Comparison of ENCODE assay signal across 24 cellular contexts in genomic region chr11:64202992-64203391, GRCh38. TPM values are rescaled to one million over a fixed set of nuclear protein-coding genes. Genes with fewer than 3 reads are reported as not detected.
DNase-seq lines count a peak whose midpoint lies in the region; ATAC-seq, FAIRE-seq and TF ChIP-seq lines count a peak whose summit lies in the region.
"Had no signal": no experiment of that assay in that cellular context is flagged by ENCODE, and none has a peak within 500 bp of the region (broad histone marks: within the 10 kb centered on the region; RNA-seq: fewer than 3 reads in every experiment).

No MANE protein-coding gene starts in this region.

- H3K27me3 ChIP-seq in K562 (ENCODE audit: control insufficient read depth in 2 of 2, insufficient read depth in 2 of 2, low read length in 2 of 2), result no peaks in the 10 kb centered on the region
- H3K27me3 ChIP-seq in neuronal stem cell (ENCODE audit: control insufficient read depth in 3 of 3, insufficient read depth in 3 of 3, low read depth in 1 of 3, low read length in 3 of 3), result no peaks in the 10 kb centered on the region
- H3K27me3 ChIP-seq: MG63, SJCRH30 had no signal

- TF ChIP-seq CTCF in HEK293 (tag by site-specific recombination; IDR thresholded peaks at IDR 0.05) (no peak), K562 (IDR thresholded peaks at IDR 0.05 in 2 of 3, conservative IDR thresholded peaks at IDR 0.05 in 1 of 3; ENCODE audit: insufficient read depth in 2 of 3, low read depth in 1 of 3, low read length in 3 of 3) (no peak)

- H2AK5ac ChIP-seq in neuronal stem cell (ENCODE audit: low read depth, low read length), result no peak overlapping the region

- H4K20me1 ChIP-seq in K562 (replicated peaks; ENCODE audit: control insufficient read depth, insufficient read depth, low read length), result no peaks in the 10 kb centered on the region; the same call in 1 of the 2 replicates

- H3K14ac ChIP-seq in neuronal stem cell (ENCODE audit: low read length), result no peak overlapping the region

- H3K9me3 Mint-ChIP-seq in stimulated activated naive CD8-positive, alpha-beta T cell treated with anti-CD3 and anti-CD28 coated beads, Interleukin-15, amount 100 ng/mL, for 72 hours, result no peaks in the 10 kb centered on the region
- H3K9me3 Mint-ChIP-seq: CD8-positive, alpha-beta memory T cell; HFFc6 had no signal

- no TSS peak for BruUV-seq in K562 (replicated peaks; lab: Mats Ljungman, UMichigan)

- peaks cover 2% of the 10 kb centered on the region for H3K79me1 ChIP-seq in neuronal stem cell (ENCODE audit: low read depth, low read length)

- no peak overlapping the region for H3K4ac ChIP-seq in neuronal stem cell (ENCODE audit: low read length)

- H3K4me1 Mint-ChIP-seq in stimulated activated naive CD8-positive, alpha-beta T cell treated with anti-CD3 and anti-CD28 coated beads, Interleukin-15, amount 100 ng/mL, for 72 hours, result peaks cover 53% of the 10 kb centered on the region

- no peak overlapping the region for H4K91ac ChIP-seq in neuronal stem cell (ENCODE audit: low read depth, low read length, poor library complexity)

- no peaks in the 10 kb centered on the region for H3K9me1 ChIP-seq in K562 (ENCODE audit: control insufficient read depth, insufficient read depth, low read length)

- intact Hi-C loops in K562 (cut with micrococcal nuclease), result no loop called here

- no peak overlapping the region for H3K23ac ChIP-seq in neuronal stem cell (ENCODE audit: low read depth, low read length, poor library complexity)

- no peak overlapping the region for H2BK15ac ChIP-seq in neuronal stem cell (ENCODE audit: low read length)

- POLR2A ChIA-PET in HEK293 (lab: Yijun Ruan, JAX), result interaction anchor here (0.6 to 1.5 kb wide), 3 partner anchors 23 to 96 kb away, joined by 3 to 5 read pairs (median 4); partner anchors contain the start of genes NUDT22 and TRPT1
- POLR2A ChIA-PET in K562 (lab: Yijun Ruan, JAX), result interaction anchor here (0.7 to 8.2 kb wide), 3 partner anchors 10 to 119 kb away, joined by 3 to 68 read pairs (median 3); partner anchors contain the start of genes CATSPERZ and ESRRA

- H3K4me2 ChIP-seq in K562 (ENCODE audit: insufficient read depth, low read length) (no peak overlapping the region), neuronal stem cell (ENCODE audit: insufficient read depth, low read length, poor library complexity, severe bottlenecking) (no peak overlapping the region)

- H4K8ac ChIP-seq in neuronal stem cell (ENCODE audit: low read depth, low read length), result peak overlapping the region; percentile 84

- no peak overlapping the region for H2AFZ ChIP-seq in K562 (ENCODE audit: low read depth, low read length)
- H2AFZ ChIP-seq in neuronal stem cell (ENCODE audit: low read length), result no peak overlapping the region

- H3K27me3 Mint-ChIP-seq in stimulated activated naive CD8-positive, alpha-beta T cell treated with anti-CD3 and anti-CD28 coated beads, Interleukin-15, amount 100 ng/mL, for 72 hours, result no peaks in the 10 kb centered on the region
- H3K27me3 Mint-ChIP-seq: CD8-positive, alpha-beta memory T cell had no signal

- peaks cover 24% of the 10 kb centered on the region for H3K79me2 ChIP-seq in K562 (ENCODE audit: control insufficient read depth, insufficient read depth, low read length)

- H3K27ac Mint-ChIP-seq in stimulated activated naive CD8-positive, alpha-beta T cell treated with anti-CD3 and anti-CD28 coated beads, Interleukin-15, amount 100 ng/mL, for 72 hours, result peak overlapping the region; percentile 19 to 48
- H3K27ac Mint-ChIP-seq: HFFc6 had no signal

- no peak overlapping the region for H2BK12ac ChIP-seq in neuronal stem cell (ENCODE audit: low read length)

- H2BK120ac ChIP-seq in neuronal stem cell (ENCODE audit: low read depth, low read length), result no peak overlapping the region

- 88% methylated on average over 9 of the region's 9 CpGs for WGBS in K562 (ENCODE audit: insufficient coverage, low coverage, missing lambda C conversion rate)
- no CpG with 5 or more reads among the region's 9 CpGs for WGBS in neuronal stem cell (ENCODE audit: extremely low coverage in 2 of 2, insufficient read length in 2 of 2, insufficient replicate concordance in 1 of 2), 2 donors

- no peak for DNase-seq in stimulated activated naive CD8-positive, alpha-beta T cell treated with anti-CD3 and anti-CD28 coated beads, Interleukin-15, amount 100 ng/mL, for 72 hours
- no peak for DNase-seq in stimulated activated naive CD8-positive, alpha-beta T cell treated with anti-CD3 and anti-CD28 coated beads, Interleukin-15, Interleukin-2, amounts not matched to agents 100 U/mL and 50 U/mL, for 24 hours
- DNase-seq in K562 (ENCODE audit: extremely low read depth in 1 of 4, low spot score in 3 of 4) (no peak), neuronal stem cell (ENCODE audit: low spot score) (no peak), GF-D8 (lab: John Stamatoyannopoulos, UW) (no peak), NCI-H526 (lab: John Stamatoyannopoulos, UW) (no peak)
- DNase-seq: Calu3; CD8-positive, alpha-beta memory T cell; DMS153; GDM1; HFFc6; MG63; NCI-H1417; NCI-H1694 treated with DMSO at 0.1 percent for 48 hours; NCI-H2227 treated with DMSO at 0.1 percent for 48 hours; NCI-H510A; NCI-H774; NK-92 treated with Interleukin-12 subunit alpha and Interleukin-12 subunit beta, amount 100 ng/mL, for 24 hours; SJCRH30 had no signal

- no peak overlapping the region for H3K4me3 Mint-ChIP-seq in stimulated activated naive CD8-positive, alpha-beta T cell treated with anti-CD3 and anti-CD28 coated beads, Interleukin-15, amount 100 ng/mL, for 72 hours
- H3K4me3 Mint-ChIP-seq: HFFc6 had no signal

- TF ChIP-seq RAD21 in K562 (CRISPR knock-in tag; conservative IDR thresholded peaks at IDR 0.05 in 1 of 2, IDR thresholded peaks at IDR 0.05 in 1 of 2), result no peak

- TF ChIP-seq EP300 in K562 (IDR thresholded peaks at IDR 0.05; ENCODE audit: low read length), result no peak

- TF ChIP-seq POLR2A in K562 (conservative IDR thresholded peaks at IDR 0.05), result no peak

- H3K27ac ChIP-seq in HEK293 (ENCODE audit: extremely low read depth, low read depth, low read length) (no peak overlapping the region), K562 (ENCODE audit: extremely low read depth, low read depth, low read length) (no peak overlapping the region), neuronal stem cell (replicated peaks; ENCODE audit: low read length) (peak overlapping the region; percentile 30)
- H3K27ac ChIP-seq: C4-2B, SJCRH30 had no signal

- no peak overlapping the region for H2BK5ac ChIP-seq in neuronal stem cell (ENCODE audit: low read length)

- in situ Hi-C loops in K562 (cut with MboI), result no loop called here

- H3K36me3 ChIP-seq in HEK293 (ENCODE audit: control insufficient read depth in 2 of 2, insufficient read depth in 1 of 2, low read length in 2 of 2) (peaks cover 17 to 86% of the 10 kb centered on the region in 2 experiments; a peak in 2 of 3 replicates), K562 (ENCODE audit: control insufficient read depth, insufficient read depth, low read length) (peaks cover 86% of the 10 kb centered on the region), neuronal stem cell (replicated peaks in 1 of 2; ENCODE audit: control insufficient read depth in 2 of 2, insufficient read depth in 2 of 2, low read length in 2 of 2) (peaks cover 65 to 91% of the 10 kb centered on the region in 2 donors)

- no peak overlapping the region for H3K18ac ChIP-seq in neuronal stem cell (ENCODE audit: low read length)

- H3K4me3 ChIP-seq in HEK293 (ENCODE audit: low read depth, low read length) (no peak overlapping the region), K562 (no peak overlapping the region), neuronal stem cell (ENCODE audit: low read length in 2 of 2) (no peak overlapping the region)
- H3K4me3 ChIP-seq: MG63, SJCRH30 had no signal

- no peaks in the 10 kb centered on the region for H3K9me3 ChIP-seq in HEK293 (ENCODE audit: control insufficient read depth, insufficient read depth, low read depth, low read length)
- no peaks in the 10 kb centered on the region for H3K9me3 ChIP-seq in K562 (replicated peaks; ENCODE audit: control insufficient read depth, insufficient read depth, low read depth, low read length)
- H3K9me3 ChIP-seq in neuronal stem cell (replicated peaks in 1 of 2; ENCODE audit: control insufficient read depth in 2 of 2, insufficient read depth in 1 of 2, low read depth in 1 of 2, low read length in 2 of 2), result peaks cover 0 to 3% of the 10 kb centered on the region in 2 donors
- H3K9me3 ChIP-seq: MG63, SJCRH30 had no signal

- CTCF ChIA-PET in HEK293 (lab: Yijun Ruan, JAX), result interaction anchor here (1.0 to 4.7 kb wide), 4 partner anchors 14 to 151 kb away, joined by 7 to 31 read pairs (median 14); partner anchors contain the start of gene STIP1
- CTCF ChIA-PET in K562 (lab: Yijun Ruan, JAX; ENCODE audit: low intra/inter-chr PET ratio), result no interaction called here

- no peak for FAIRE-seq in K562 (lab: Jason Lieb, UNC)
- FAIRE-seq: GM19239, H54 had no signal

- H3K4me1 ChIP-seq in HEK293 (ENCODE audit: control insufficient read depth, insufficient read depth, low read length) (0 out of 2 replicates have a peak, but pooled peaks cover 8% of the 10 kb centered on the region), K562 (replicated peaks in 1 of 2; ENCODE audit: control insufficient read depth in 2 of 2, insufficient read depth in 2 of 2, low read length in 2 of 2) (peaks cover 24 to 45% of the 10 kb centered on the region in 2 experiments; a peak in 4 of 5 replicates), neuronal stem cell (ENCODE audit: control insufficient read depth in 2 of 2, insufficient read depth in 1 of 2, low read depth in 1 of 2, low read length in 2 of 2) (peaks cover 6 to 9% of the 10 kb centered on the region in 2 donors)

- ATAC-seq in stimulated activated naive CD8-positive, alpha-beta T cell treated with anti-CD3 and anti-CD28 coated beads, Interleukin-15, amount 100 ng/mL, for 72 hours, result no peak
- no peak for ATAC-seq in stimulated activated naive CD8-positive, alpha-beta T cell treated with anti-CD3 and anti-CD28 coated beads, Interleukin-15, Interleukin-2, amounts not matched to agents 100 U/mL and 50 U/mL, for 24 hours
- ATAC-seq in K562 (no peak), HG03196 (IDR thresholded peaks at IDR 0.05; ENCODE audit: unreplicated experiment) (no peak)

- H3K9ac ChIP-seq in K562 (ENCODE audit: insufficient read depth in 1 of 2, low read depth in 2 of 2, low read length in 2 of 2), result 0 out of 4 replicates have a peak overlapping the region, but pooled peaks of 1 of the 2 experiments have one; percentile 20
- H3K9ac ChIP-seq in neuronal stem cell (ENCODE audit: low read depth, low read length, poor library complexity), result no peak overlapping the region

RNA-seq across cellular contexts. Expression of gene FERMT3, which starts 3.5 kb away (rescaled TPM):
- 73.9 and 265 TPM in 2 replicates for total RNA-seq in K562 (2011; cell fraction: chromatin; rRNA removed; ENCODE audit: low replicate concordance)
- total RNA-seq in K562 (2011; cell fraction: nucleolus; rRNA removed), result 233 and 244 TPM in 2 replicates
- 103 and 120 TPM in 2 replicates for total RNA-seq in K562 (2011; cell fraction: nucleoplasm; rRNA removed)
- total RNA-seq in K562 (2014; rRNA removed), result 192 and 205 TPM in 2 replicates
- total RNA-seq in K562 (2014; rRNA removed; fragmentation: Illumina TruSeq; extraction: Trizol), result 25.5 and 39.3 TPM in 2 replicates
- total RNA-seq in K562 (2015; rRNA removed; fragmentation: Illumina TruSeq; extraction: Trizol), result 74.5 and 79.5 TPM in 2 replicates
- 249 and 275 TPM in 2 replicates for total RNA-seq in K562 (2021)
- polyA plus RNA-seq in K562 (2011; rRNA removed), result 79.7 and 134 TPM in 2 replicates
- polyA plus RNA-seq in K562 (2011; cell fraction: cytosol; rRNA removed), result 111 and 282 TPM in 2 replicates
- 306 and 623 TPM in 2 replicates for polyA plus RNA-seq in K562 (2011; cell fraction: nucleus; rRNA removed)
- polyA plus RNA-seq in K562 (2012), result 176 and 251 TPM in 2 replicates
- 98.1 and 207 TPM in 2 replicates for polyA plus RNA-seq in K562 (2014; fragmentation: Illumina TruSeq; extraction: Trizol)
- 1 to 10 TPM; 3.2 to 7.2 TPM for polyA plus RNA-seq in K562 (2014; fragmentation: Nextera tagmentation; extraction: Ambion mirVana)
- 169 and 202 TPM in 2 replicates for polyA plus RNA-seq in K562 (2014; rRNA removed)
- 29.0 and 41.3 TPM in 2 replicates for polyA minus RNA-seq in K562 (2011; rRNA and poly(A)+ RNA removed)
- 111 and 123 TPM in 2 replicates for polyA minus RNA-seq in K562 (2011; cell fraction: cytosol; rRNA and poly(A)+ RNA removed)
- polyA minus RNA-seq in K562 (2011; cell fraction: nucleus; rRNA and poly(A)+ RNA removed), result 68.5 and 84.4 TPM in 2 replicates
- 0.32 TPM for polyA plus RNA-seq in neuronal stem cell (2013, experiment 1 of 2)
- 0.44 TPM for polyA plus RNA-seq in neuronal stem cell (2013, experiment 2 of 2)

RNA-seq across cellular contexts. Expression of gene STIP1, which starts 17.0 kb away (rescaled TPM):
- total RNA-seq in K562 (2011; cell fraction: chromatin; rRNA removed; ENCODE audit: low replicate concordance), result 306 and 548 TPM in 2 replicates
- total RNA-seq in K562 (2011; cell fraction: nucleolus; rRNA removed), result 286 and 316 TPM in 2 replicates
- 232 and 255 TPM in 2 replicates for total RNA-seq in K562 (2011; cell fraction: nucleoplasm; rRNA removed)
- 407 and 459 TPM in 2 replicates for total RNA-seq in K562 (2014; rRNA removed)
- 340 and 344 TPM in 2 replicates for total RNA-seq in K562 (2014; rRNA removed; fragmentation: Illumina TruSeq; extraction: Trizol)
- 363 and 385 TPM in 2 replicates for total RNA-seq in K562 (2015; rRNA removed; fragmentation: Illumina TruSeq; extraction: Trizol)
- 346 and 350 TPM in 2 replicates for total RNA-seq in K562 (2021)
- polyA plus RNA-seq in K562 (2011; rRNA removed), result 324 and 332 TPM in 2 replicates
- polyA plus RNA-seq in K562 (2011; cell fraction: cytosol; rRNA removed), result 186 and 200 TPM in 2 replicates
- polyA plus RNA-seq in K562 (2011; cell fraction: nucleus; rRNA removed), result 175 and 176 TPM in 2 replicates
- 218 and 368 TPM in 2 replicates for polyA plus RNA-seq in K562 (2012)
- 358 and 465 TPM in 2 replicates for polyA plus RNA-seq in K562 (2014; fragmentation: Illumina TruSeq; extraction: Trizol)
- 100 to 1,000 TPM in 1 of 2 experiments, 10 to 100 TPM in 1; 58.1 to 122 TPM for polyA plus RNA-seq in K562 (2014; fragmentation: Nextera tagmentation; extraction: Ambion mirVana)
- polyA plus RNA-seq in K562 (2014; rRNA removed), result 353 and 363 TPM in 2 replicates
- 415 and 509 TPM in 2 replicates for polyA minus RNA-seq in K562 (2011; rRNA and poly(A)+ RNA removed)
- 226 and 244 TPM in 2 replicates for polyA minus RNA-seq in K562 (2011; cell fraction: cytosol; rRNA and poly(A)+ RNA removed)
- polyA minus RNA-seq in K562 (2011; cell fraction: nucleus; rRNA and poly(A)+ RNA removed), result 111 and 217 TPM in 2 replicates
- 160 TPM for polyA plus RNA-seq in neuronal stem cell (2013, experiment 1 of 2)
- 156 TPM for polyA plus RNA-seq in neuronal stem cell (2013, experiment 2 of 2)

RNA-seq across cellular contexts. Expression of gene TRPT1, which starts 23.0 kb away (rescaled TPM):
- 28.5 and 90.3 TPM in 2 replicates for total RNA-seq in K562 (2011; cell fraction: chromatin; rRNA removed; ENCODE audit: low replicate concordance)
- total RNA-seq in K562 (2011; cell fraction: nucleolus; rRNA removed), result 64.9 and 73.8 TPM in 2 replicates
- total RNA-seq in K562 (2011; cell fraction: nucleoplasm; rRNA removed), result 45.8 and 49.8 TPM in 2 replicates
- total RNA-seq in K562 (2014; rRNA removed), result 27.4 and 37.3 TPM in 2 replicates
- 17.3 and 17.5 TPM in 2 replicates for total RNA-seq in K562 (2014; rRNA removed; fragmentation: Illumina TruSeq; extraction: Trizol)
- 23.1 and 25.3 TPM in 2 replicates for total RNA-seq in K562 (2015; rRNA removed; fragmentation: Illumina TruSeq; extraction: Trizol)
- total RNA-seq in K562 (2021), result 36.1 and 41.7 TPM in 2 replicates
- 23.3 and 42.4 TPM in 2 replicates for polyA plus RNA-seq in K562 (2011; rRNA removed)
- polyA plus RNA-seq in K562 (2011; cell fraction: cytosol; rRNA removed), result 43.7 and 69.5 TPM in 2 replicates
- polyA plus RNA-seq in K562 (2011; cell fraction: nucleus; rRNA removed), result 169 and 180 TPM in 2 replicates
- polyA plus RNA-seq in K562 (2012), result 34.2 and 65.9 TPM in 2 replicates
- 21.2 and 33.3 TPM in 2 replicates for polyA plus RNA-seq in K562 (2014; fragmentation: Illumina TruSeq; extraction: Trizol)
- polyA plus RNA-seq in K562 (2014; fragmentation: Nextera tagmentation; extraction: Ambion mirVana), result 1 to 10 TPM; 4.6 to 8.1 TPM
- polyA plus RNA-seq in K562 (2014; rRNA removed), result 38.4 and 39.2 TPM in 2 replicates
- polyA minus RNA-seq in K562 (2011; rRNA and poly(A)+ RNA removed), result 12.1 and 14.9 TPM in 2 replicates
- 13.6 and 20.9 TPM in 2 replicates for polyA minus RNA-seq in K562 (2011; cell fraction: cytosol; rRNA and poly(A)+ RNA removed)
- 22.1 and 30.3 TPM in 2 replicates for polyA minus RNA-seq in K562 (2011; cell fraction: nucleus; rRNA and poly(A)+ RNA removed)
- polyA plus RNA-seq in neuronal stem cell (2013, experiment 1 of 2), result 53.3 TPM
- polyA plus RNA-seq in neuronal stem cell (2013, experiment 2 of 2), result 53.3 TPM

RNA-seq across cellular contexts. Expression of gene NUDT22, which starts 23.1 kb away (rescaled TPM):
- 74.2 and 269 TPM in 2 replicates for total RNA-seq in K562 (2011; cell fraction: chromatin; rRNA removed; ENCODE audit: low replicate concordance)
- 230 and 279 TPM in 2 replicates for total RNA-seq in K562 (2011; cell fraction: nucleolus; rRNA removed)
- total RNA-seq in K562 (2011; cell fraction: nucleoplasm; rRNA removed), result 112 and 146 TPM in 2 replicates
- total RNA-seq in K562 (2014; rRNA removed) (92.6 and 132 TPM in 2 replicates), K562 (2014; rRNA removed; fragmentation: Illumina TruSeq; extraction: Trizol) (21.1 and 25.7 TPM in 2 replicates), K562 (2015; rRNA removed; fragmentation: Illumina TruSeq; extraction: Trizol) (49.9 and 50.6 TPM in 2 replicates), K562 (2021) (87.5 and 89.5 TPM in 2 replicates)
- polyA plus RNA-seq in K562 (2011; rRNA removed) (37.4 and 48.0 TPM in 2 replicates), K562 (2014; fragmentation: Illumina TruSeq; extraction: Trizol) (24.0 and 43.1 TPM in 2 replicates), K562 (2014; fragmentation: Nextera tagmentation; extraction: Ambion mirVana) (10 to 100 TPM in 1 of 2 experiments, 1 to 10 TPM in 1; 6.3 to 16.3 TPM), K562 (2014; rRNA removed) (83.6 and 88.5 TPM in 2 replicates)
- polyA plus RNA-seq in K562 (2011; cell fraction: cytosol; rRNA removed), result 58.1 and 156 TPM in 2 replicates
- polyA plus RNA-seq in K562 (2011; cell fraction: nucleus; rRNA removed), result 132 and 213 TPM in 2 replicates
- polyA plus RNA-seq in K562 (2012), result 56.4 and 102 TPM in 2 replicates
- polyA minus RNA-seq in K562 (2011; rRNA and poly(A)+ RNA removed), result 13.9 and 15.0 TPM in 2 replicates
- 32.9 and 34.8 TPM in 2 replicates for polyA minus RNA-seq in K562 (2011; cell fraction: cytosol; rRNA and poly(A)+ RNA removed)
- polyA minus RNA-seq in K562 (2011; cell fraction: nucleus; rRNA and poly(A)+ RNA removed), result 75.9 and 84.7 TPM in 2 replicates
- 30.8 TPM for polyA plus RNA-seq in neuronal stem cell (2013, experiment 1 of 2)
- 29.4 TPM for polyA plus RNA-seq in neuronal stem cell (2013, experiment 2 of 2)

RNA-seq across cellular contexts. Expression of gene DNAJC4, which starts 27.4 kb away (rescaled TPM):
- 39.7 and 112 TPM in 2 replicates for total RNA-seq in K562 (2011; cell fraction: chromatin; rRNA removed; ENCODE audit: low replicate concordance)
- 78.0 and 98.9 TPM in 2 replicates for total RNA-seq in K562 (2011; cell fraction: nucleolus; rRNA removed)
- 64.2 and 65.8 TPM in 2 replicates for total RNA-seq in K562 (2011; cell fraction: nucleoplasm; rRNA removed)
- total RNA-seq in K562 (2014; rRNA removed) (16.4 and 20.2 TPM in 2 replicates), K562 (2014; rRNA removed; fragmentation: Illumina TruSeq; extraction: Trizol) (6.6 and 11.2 TPM in 2 replicates), K562 (2015; rRNA removed; fragmentation: Illumina TruSeq; extraction: Trizol) (19.3 and 19.9 TPM in 2 replicates), K562 (2021) (27.6 and 31.8 TPM in 2 replicates)
- polyA plus RNA-seq in K562 (2011; rRNA removed) (23.9 and 45.1 TPM in 2 replicates), K562 (2014; fragmentation: Illumina TruSeq; extraction: Trizol) (28.0 and 37.5 TPM in 2 replicates), K562 (2014; fragmentation: Nextera tagmentation; extraction: Ambion mirVana) (1 to 10 TPM; 4.0 to 4.6 TPM), K562 (2014; rRNA removed) (32.6 and 42.9 TPM in 2 replicates)
- 30.8 and 65.5 TPM in 2 replicates for polyA plus RNA-seq in K562 (2011; cell fraction: cytosol; rRNA removed)
- 110 and 164 TPM in 2 replicates for polyA plus RNA-seq in K562 (2011; cell fraction: nucleus; rRNA removed)
- polyA plus RNA-seq in K562 (2012), result 34.0 and 79.2 TPM in 2 replicates
- polyA minus RNA-seq in K562 (2011; rRNA and poly(A)+ RNA removed), result 7.1 and 9.0 TPM in 2 replicates
- 12.6 and 23.5 TPM in 2 replicates for polyA minus RNA-seq in K562 (2011; cell fraction: cytosol; rRNA and poly(A)+ RNA removed)
- 15.8 and 16.0 TPM in 2 replicates for polyA minus RNA-seq in K562 (2011; cell fraction: nucleus; rRNA and poly(A)+ RNA removed)
- 29.4 TPM for polyA plus RNA-seq in neuronal stem cell (2013, experiment 1 of 2)
- polyA plus RNA-seq in neuronal stem cell (2013, experiment 2 of 2), result 29.4 TPM
